ENCODE assay signal across 8 cellular contexts in genomic region chr1:8121261-8122159, GRCh38.
DNase-seq lines count a peak whose midpoint lies in the region; ATAC-seq, FAIRE-seq and TF ChIP-seq lines count a peak whose summit lies in the region.

No MANE protein-coding gene starts in this region.

- POLR2A ChIA-PET in HEK293T (lab: Yijun Ruan, JAX): interaction anchor here (1.0 to 3.3 kb wide), 3 partner anchors 11 to 21 kb away, joined by 3 to 13 read pairs (median 4); no protein-coding TSS in a partner anchor

- H3K4me1 ChIP-seq in kidney (ENCODE audit: control insufficient read depth in 1 of 2, insufficient read depth in 1 of 2, low read depth in 1 of 2, low read length in 2 of 2): peaks cover 11 to 13% of the 10 kb centered on the region in 2 donors
- peaks cover 0 to 7% of the 10 kb centered on the region in 2 donors for H3K4me1 ChIP-seq in small intestine (ENCODE audit: control insufficient read depth in 2 of 2, insufficient read depth in 1 of 2, low read depth in 1 of 2, low read length in 1 of 2)

- in situ Hi-C loops in astrocyte of the spinal cord (cut with HindIII; ENCODE audit: low sequenced_read_pairs): no loop called here

- intact Hi-C loops in kidney (cut with DNase I): no loop called here

- no peaks in the 10 kb centered on the region for H3K27me3 ChIP-seq in small intestine (ENCODE audit: control insufficient read depth in 2 of 2, insufficient read depth in 2 of 2, low read length in 2 of 2)

- FAIRE-seq in kidney (lab: Jason Lieb, UNC) (no peak), small intestine (lab: Jason Lieb, UNC) (no peak)

- H3K9ac ChIP-seq in kidney (ENCODE audit: low read length in 2 of 2): peak overlapping the region in 1 of 2 donors; percentile 5

- CTCF ChIA-PET in HEK293T (lab: Yijun Ruan, JAX): interaction anchor here (1.2 to 1.4 kb wide), 2 partner anchors 103 to 106 kb away, joined by 3 read pairs; no protein-coding TSS in a partner anchor

- H3K36me3 ChIP-seq in kidney (ENCODE audit: control insufficient read depth in 1 of 2, insufficient read depth in 2 of 2, low read length in 2 of 2) (no peaks in the 10 kb centered on the region), small intestine (ENCODE audit: control insufficient read depth in 2 of 2, insufficient read depth in 2 of 2, low read length in 2 of 2) (no peaks in the 10 kb centered on the region)

- DNase-seq in HEK293T (ENCODE audit: extremely low spot score): no peak
- peak; percentile 98 for DNase-seq in astrocyte of the spinal cord (ENCODE audit: low read depth, low spot score)
- DNase-seq in kidney: peak; percentile 79
- DNase-seq in small intestine: peak; percentile 32
- DNase-seq in activated effector memory CD4-positive, alpha-beta T cell treated with Interleukin-2 at 50 U/mL for 16 hours: no peak
- DNase-seq in NCI-H1092 (lab: John Stamatoyannopoulos, UW): no peak

- H3K27ac ChIP-seq in kidney (ENCODE audit: low read depth in 2 of 2, low read length in 2 of 2): peak overlapping the region; percentile 63 to 66
- peak overlapping the region in 1 of 2 donors; percentile 86 for H3K27ac ChIP-seq in small intestine (ENCODE audit: low read depth in 1 of 2, low read length in 1 of 2)

- H3K9me3 ChIP-seq in kidney (ENCODE audit: control insufficient read depth in 1 of 2, low read length in 2 of 2) (peaks cover 0 to 9% of the 10 kb centered on the region in 2 donors), small intestine (ENCODE audit: control insufficient read depth, low read depth) (no peaks in the 10 kb centered on the region)

- WGBS in small intestine, 3 donors: 43 to 74% (median 68%) methylated on average over 18 of the region's 18 CpGs

- ATAC-seq in GM21367 (IDR thresholded peaks at IDR 0.05; ENCODE audit: unreplicated experiment): no peak
- no peak for ATAC-seq in HG03108 (IDR thresholded peaks at IDR 0.05; ENCODE audit: unreplicated experiment)

- TF ChIP-seq CTCF in astrocyte of the spinal cord (IDR thresholded peaks at IDR 0.05; ENCODE audit: low read depth, low read length): no peak
- TF ChIP-seq CTCF in kidney (IDR thresholded peaks at IDR 0.05; ENCODE audit: borderline replicate concordance, extremely low read depth, insufficient read depth): no peak

- H3K4me3 ChIP-seq in astrocyte of the spinal cord (ENCODE audit: low read depth, low read length) (no peak overlapping the region), kidney (ENCODE audit: low read length in 2 of 2) (peak overlapping the region in 1 of 2 donors; percentile 26), small intestine (ENCODE audit: low read depth in 1 of 2, low read length in 2 of 2) (no peak overlapping the region)

TF ChIP-seq in HEK293T, 16 proteins besides CTCF, POLR2A, EP300 and RAD21:
- peak; percentile 49; the same call in 1 of the 2 replicates for TF ChIP-seq PKNOX1 (IDR thresholded peaks at IDR 0.05)
- TF ChIP-seq ELF4 (IDR thresholded peaks at IDR 0.05): no peak
- TF ChIP-seq NFRKB (IDR thresholded peaks at IDR 0.05): no peak

Comparison
In these comparisons a context has a peak if more than half of its experiments do, and no peak if none do; other contexts are left out.
1. DNase-seq: peak in astrocyte of the spinal cord (single experiment), kidney (single experiment) and small intestine (single experiment); none in HEK293T (single experiment), activated effector memory CD4-positive, alpha-beta T cell treated with Interleukin-2 at 50 U/mL for 16 hours (single experiment) and NCI-H1092 (single experiment).